Comparison of ENCODE assay signal across 1 cellular context in the genomic region with DNA sequence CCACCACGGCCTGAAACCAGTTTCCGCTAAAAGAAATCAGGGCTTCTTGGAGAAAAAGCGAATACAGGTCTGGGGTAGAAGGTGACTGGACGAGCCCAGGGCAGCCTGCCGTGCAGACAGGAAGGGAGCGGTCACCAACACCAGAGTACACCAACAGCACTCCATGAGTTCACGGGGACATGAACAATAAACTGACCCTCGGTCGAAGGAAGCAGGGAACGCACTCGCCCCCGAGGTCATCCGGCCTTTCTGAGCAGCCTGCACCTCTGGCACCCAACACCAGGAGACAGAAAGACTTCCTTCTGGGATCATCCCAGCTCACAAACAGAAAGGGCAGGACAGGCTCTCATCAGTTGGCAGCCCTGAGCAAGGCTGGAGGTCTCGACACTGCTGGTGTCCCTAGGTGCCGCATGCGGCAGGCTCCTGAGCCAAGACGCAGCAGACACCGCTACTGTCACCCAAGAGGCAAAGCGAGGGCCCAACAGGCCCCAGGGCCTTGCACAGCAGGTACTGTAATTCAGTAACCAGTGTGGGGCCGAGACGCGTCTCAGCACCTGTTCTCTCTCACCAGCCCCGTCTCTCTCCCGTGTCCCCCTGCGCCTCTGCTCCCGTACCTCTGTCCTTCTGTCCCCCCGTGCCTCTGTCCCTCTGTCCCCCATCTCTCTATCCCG.
TF ChIP-seq lines count a peak whose summit lies in the region.

No MANE protein-coding gene starts in this region.

TF ChIP-seq in WTC11, 78 proteins besides CTCF, POLR2A, EP300 and RAD21 (continued from another document):
- TF ChIP-seq, protein P1, sequence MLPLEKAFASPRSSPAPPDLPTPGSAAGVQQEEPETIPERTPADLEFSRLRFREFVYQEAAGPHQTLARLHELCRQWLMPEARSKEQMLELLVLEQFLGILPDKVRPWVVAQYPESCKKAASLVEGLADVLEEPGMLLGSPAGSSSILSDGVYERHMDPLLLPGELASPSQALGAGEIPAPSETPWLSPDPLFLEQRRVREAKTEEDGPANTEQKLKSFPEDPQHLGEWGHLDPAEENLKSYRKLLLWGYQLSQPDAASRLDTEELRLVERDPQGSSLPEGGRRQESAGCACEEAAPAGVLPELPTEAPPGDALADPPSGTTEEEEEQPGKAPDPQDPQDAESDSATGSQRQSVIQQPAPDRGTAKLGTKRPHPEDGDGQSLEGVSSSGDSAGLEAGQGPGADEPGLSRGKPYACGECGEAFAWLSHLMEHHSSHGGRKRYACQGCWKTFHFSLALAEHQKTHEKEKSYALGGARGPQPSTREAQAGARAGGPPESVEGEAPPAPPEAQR (CRISPR knock-in tag; IDR thresholded peaks at IDR 0.05): no peak
- TF ChIP-seq, protein P2, sequence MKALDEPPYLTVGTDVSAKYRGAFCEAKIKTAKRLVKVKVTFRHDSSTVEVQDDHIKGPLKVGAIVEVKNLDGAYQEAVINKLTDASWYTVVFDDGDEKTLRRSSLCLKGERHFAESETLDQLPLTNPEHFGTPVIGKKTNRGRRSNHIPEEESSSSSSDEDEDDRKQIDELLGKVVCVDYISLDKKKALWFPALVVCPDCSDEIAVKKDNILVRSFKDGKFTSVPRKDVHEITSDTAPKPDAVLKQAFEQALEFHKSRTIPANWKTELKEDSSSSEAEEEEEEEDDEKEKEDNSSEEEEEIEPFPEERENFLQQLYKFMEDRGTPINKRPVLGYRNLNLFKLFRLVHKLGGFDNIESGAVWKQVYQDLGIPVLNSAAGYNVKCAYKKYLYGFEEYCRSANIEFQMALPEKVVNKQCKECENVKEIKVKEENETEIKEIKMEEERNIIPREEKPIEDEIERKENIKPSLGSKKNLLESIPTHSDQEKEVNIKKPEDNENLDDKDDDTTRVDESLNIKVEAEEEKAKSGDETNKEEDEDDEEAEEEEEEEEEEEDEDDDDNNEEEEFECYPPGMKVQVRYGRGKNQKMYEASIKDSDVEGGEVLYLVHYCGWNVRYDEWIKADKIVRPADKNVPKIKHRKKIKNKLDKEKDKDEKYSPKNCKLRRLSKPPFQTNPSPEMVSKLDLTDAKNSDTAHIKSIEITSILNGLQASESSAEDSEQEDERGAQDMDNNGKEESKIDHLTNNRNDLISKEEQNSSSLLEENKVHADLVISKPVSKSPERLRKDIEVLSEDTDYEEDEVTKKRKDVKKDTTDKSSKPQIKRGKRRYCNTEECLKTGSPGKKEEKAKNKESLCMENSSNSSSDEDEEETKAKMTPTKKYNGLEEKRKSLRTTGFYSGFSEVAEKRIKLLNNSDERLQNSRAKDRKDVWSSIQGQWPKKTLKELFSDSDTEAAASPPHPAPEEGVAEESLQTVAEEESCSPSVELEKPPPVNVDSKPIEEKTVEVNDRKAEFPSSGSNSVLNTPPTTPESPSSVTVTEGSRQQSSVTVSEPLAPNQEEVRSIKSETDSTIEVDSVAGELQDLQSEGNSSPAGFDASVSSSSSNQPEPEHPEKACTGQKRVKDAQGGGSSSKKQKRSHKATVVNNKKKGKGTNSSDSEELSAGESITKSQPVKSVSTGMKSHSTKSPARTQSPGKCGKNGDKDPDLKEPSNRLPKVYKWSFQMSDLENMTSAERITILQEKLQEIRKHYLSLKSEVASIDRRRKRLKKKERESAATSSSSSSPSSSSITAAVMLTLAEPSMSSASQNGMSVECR (CRISPR knock-in tag; IDR thresholded peaks at IDR 0.05; ENCODE audit: borderline replicate concordance): no peak
- TF ChIP-seq SP1 (CRISPR knock-in tag; conservative IDR thresholded peaks at IDR 0.05) (no peak), ELF4 (CRISPR knock-in tag; IDR thresholded peaks at IDR 0.05; ENCODE audit: low read depth) (no peak), GTF2I (CRISPR knock-in tag; conservative IDR thresholded peaks at IDR 0.05) (no peak), GABPB1 (CRISPR knock-in tag; IDR thresholded peaks at IDR 0.05) (no peak), FOXK1 (CRISPR knock-in tag; IDR thresholded peaks at IDR 0.05) (no peak), SMAD4 (CRISPR knock-in tag; IDR thresholded peaks at IDR 0.05) (no peak)
- TF ChIP-seq, protein P3, sequence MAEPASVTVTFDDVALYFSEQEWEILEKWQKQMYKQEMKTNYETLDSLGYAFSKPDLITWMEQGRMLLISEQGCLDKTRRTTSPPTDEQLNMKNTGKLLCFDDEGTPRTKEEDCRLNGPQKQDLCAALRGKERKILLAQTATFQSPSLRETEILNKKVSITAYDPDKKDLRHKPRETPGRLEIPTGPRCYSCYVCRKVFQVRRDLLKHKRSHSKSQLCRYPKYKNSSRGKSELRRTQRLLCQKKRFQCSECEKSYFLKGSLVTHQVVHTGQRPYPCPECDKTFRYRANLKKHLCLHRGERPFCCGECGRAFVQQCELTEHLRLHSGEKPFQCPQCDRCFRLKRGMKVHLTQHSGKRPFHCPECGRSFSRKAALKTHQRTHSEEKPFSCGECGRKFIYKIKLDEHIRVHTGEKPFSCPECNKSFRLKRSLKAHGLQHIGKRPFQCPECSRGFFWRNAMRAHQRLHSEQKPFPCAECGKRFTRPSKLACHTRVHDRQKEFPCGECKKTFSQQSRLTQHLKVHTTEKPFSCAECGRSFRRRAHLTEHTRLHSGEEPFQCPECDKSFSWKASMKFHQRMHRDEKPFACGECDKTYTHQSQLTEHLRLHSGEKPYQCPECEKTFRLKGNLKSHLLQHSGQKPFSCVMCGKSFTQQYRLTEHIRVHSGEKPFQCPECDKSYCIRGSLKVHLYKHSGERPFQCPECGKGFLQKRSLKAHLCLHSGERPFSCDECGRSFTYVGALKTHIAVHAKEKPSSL (CRISPR knock-in tag; conservative IDR thresholded peaks at IDR 0.05): no peak
